Comparison of ENCODE assay signal across 11 cellular contexts in genomic region chrX:106917830-106918500, GRCh38. TPM values are rescaled to one million over a fixed set of nuclear protein-coding genes. Genes with fewer than 3 reads are reported as not detected.
DNase-seq lines count a peak whose midpoint lies in the region; ATAC-seq and TF ChIP-seq lines count a peak whose summit lies in the region.
"Had no signal": no experiment of that assay in that cellular context is flagged by ENCODE, and none has a peak within 500 bp of the region (broad histone marks: within the 10 kb centered on the region; RNA-seq: fewer than 3 reads in every experiment).

No MANE protein-coding gene starts in this region.

- TF ChIP-seq EP300 in gastroesophageal sphincter (IDR thresholded peaks at IDR 0.05), result no peak

- CTCF ChIA-PET in CD8-positive, alpha-beta T cell (lab: Charles Lee), result no interaction called here

- 33 to 50% methylated on average over 2 to 4 of the region's 6 CpGs for WGBS in gastroesophageal sphincter (ENCODE audit: low coverage in 1 of 2), 2 donors

- TF ChIP-seq POLR2A in gastroesophageal sphincter (IDR thresholded peaks at IDR 0.05), result no peak

- H3K36me3 Mint-ChIP-seq in CD8-positive, alpha-beta T cell, result no peaks in the 10 kb centered on the region

- peak overlapping the region; percentile 3 for H3K4me3 Mint-ChIP-seq in CD8-positive, alpha-beta T cell

- no peaks in the 10 kb centered on the region for H3K9me3 Mint-ChIP-seq in CD8-positive, alpha-beta T cell

- no peaks in the 10 kb centered on the region for H3K9me3 ChIP-seq in CD8-positive, alpha-beta T cell (ENCODE audit: low read length)
- no peaks in the 10 kb centered on the region for H3K9me3 ChIP-seq in RWPE2 (ENCODE audit: severe bottlenecking)
- H3K9me3 ChIP-seq in gastroesophageal sphincter, result no peaks in the 10 kb centered on the region
- H3K9me3 ChIP-seq: ascending aorta, right lobe of liver, stomach had no signal

- TF ChIP-seq CTCF in CD8-positive, alpha-beta T cell (IDR thresholded peaks at IDR 0.05), result no peak
- TF ChIP-seq CTCF in RWPE2 (IDR thresholded peaks at IDR 0.05; ENCODE audit: poor library complexity, severe bottlenecking), result no peak
- no peak for TF ChIP-seq CTCF in fibroblast of the aortic adventitia (IDR thresholded peaks at IDR 0.05; ENCODE audit: insufficient read depth, low read length)
- TF ChIP-seq CTCF in gastroesophageal sphincter (IDR thresholded peaks at IDR 0.05), result no peak

- H3K4me1 ChIP-seq in CD8-positive, alpha-beta T cell (ENCODE audit: insufficient read depth, low read length), result peaks cover 16% of the 10 kb centered on the region
- peaks cover 13% of the 10 kb centered on the region for H3K4me1 ChIP-seq in RWPE2 (ENCODE audit: insufficient read depth, poor library complexity, severe bottlenecking)
- no peaks in the 10 kb centered on the region for H3K4me1 ChIP-seq in gastroesophageal sphincter
- H3K4me1 ChIP-seq: ascending aorta, right lobe of liver, stomach had no signal

- peak in 3 of 7 experiments; percentile 8 to 20 (median 17) for DNase-seq in CD8-positive, alpha-beta T cell
- DNase-seq in H4 (ENCODE audit: low spot score) (peak; percentile 86), RWPE2 (ENCODE audit: low spot score) (no peak), fibroblast of the aortic adventitia (ENCODE audit: low read depth) (peak; percentile 81), caudate nucleus (lab: John Stamatoyannopoulos, UW) (no peak)
- DNase-seq: right lobe of liver, stomach had no signal

- no peak overlapping the region for H3K27ac ChIP-seq in CD8-positive, alpha-beta T cell (ENCODE audit: low read depth, low read length)
- H3K27ac ChIP-seq in RWPE2 (ENCODE audit: poor library complexity, severe bottlenecking) (peak overlapping the region; percentile 21), gastroesophageal sphincter (no peak overlapping the region), caudate nucleus (ENCODE audit: low read depth, low read length) (no peak overlapping the region)
- H3K27ac ChIP-seq: ascending aorta, right lobe of liver, stomach had no signal

- no peak overlapping the region for H3K27ac Mint-ChIP-seq in CD8-positive, alpha-beta T cell

- H3K36me3 ChIP-seq in CD8-positive, alpha-beta T cell (ENCODE audit: insufficient read depth, low read length), result no peaks in the 10 kb centered on the region
- H3K36me3 ChIP-seq in RWPE2 (ENCODE audit: low read depth) (no peaks in the 10 kb centered on the region), gastroesophageal sphincter (no peaks in the 10 kb centered on the region)
- H3K36me3 ChIP-seq: ascending aorta, right lobe of liver, stomach had no signal

- H3K27me3 ChIP-seq in CD8-positive, alpha-beta T cell (ENCODE audit: insufficient read depth, low read length), result no peaks in the 10 kb centered on the region
- no peaks in the 10 kb centered on the region for H3K27me3 ChIP-seq in RWPE2 (ENCODE audit: insufficient read depth, poor library complexity, severe bottlenecking)
- no peaks in the 10 kb centered on the region for H3K27me3 ChIP-seq in gastroesophageal sphincter
- H3K27me3 ChIP-seq: ascending aorta, right lobe of liver had no signal

- POLR2A ChIA-PET in CD8-positive, alpha-beta T cell (lab: Charles Lee), result no interaction called here

- H3K27me3 Mint-ChIP-seq in CD8-positive, alpha-beta T cell (ENCODE audit: low read depth), result peaks cover 4% of the 10 kb centered on the region

- intact Hi-C loops in CD8-positive, alpha-beta T cell (cut with DNase I, micrococcal nuclease), result no loop called here

- ATAC-seq in CD8-positive, alpha-beta T cell, result peak; percentile 58
- ATAC-seq in RWPE2 (ENCODE audit: low read depth), result peak; percentile 92
- no peak for ATAC-seq in HG02885 (IDR thresholded peaks at IDR 0.05; ENCODE audit: poor library complexity, unreplicated experiment)
- ATAC-seq in GM21515 (IDR thresholded peaks at IDR 0.05; ENCODE audit: unreplicated experiment), result no peak
- no peak for ATAC-seq in gastroesophageal sphincter

- H3K4me1 Mint-ChIP-seq in CD8-positive, alpha-beta T cell (ENCODE audit: low read depth), result peaks cover 18% of the 10 kb centered on the region

- H3K4me3 ChIP-seq in CD8-positive, alpha-beta T cell (ENCODE audit: low read depth, low read length), result no peak overlapping the region
- H3K4me3 ChIP-seq in RWPE2 (ENCODE audit: severe bottlenecking), result no peak overlapping the region
- no peak overlapping the region for H3K4me3 ChIP-seq in fibroblast of the aortic adventitia (ENCODE audit: low read depth, low read length)
- no peak overlapping the region for H3K4me3 ChIP-seq in gastroesophageal sphincter
- H3K4me3 ChIP-seq: ascending aorta, right lobe of liver, stomach had no signal

RNA-seq across cellular contexts. Expression of gene CLDN2, which starts 2.2 kb away (rescaled TPM):
- total RNA-seq in CD8-positive, alpha-beta T cell, result not detected
- total RNA-seq in H4 (2014; rRNA removed; shearing (Covaris generic)), result not detected in 2 replicates
- total RNA-seq in fibroblast of the aortic adventitia (ENCODE audit: low replicate concordance) (not detected in 2 replicates), gastroesophageal sphincter (not detected)

RNA-seq across cellular contexts. Expression of gene RIPPLY1, which starts 14.8 kb away (rescaled TPM):
- not detected for total RNA-seq in CD8-positive, alpha-beta T cell
- total RNA-seq in H4 (2014; rRNA removed; shearing (Covaris generic)), result not detected in 2 replicates
- not detected in 2 replicates for total RNA-seq in fibroblast of the aortic adventitia (ENCODE audit: low replicate concordance)
- not detected for total RNA-seq in gastroesophageal sphincter
- total RNA-seq: ascending aorta, stomach had no signal

Comparison
In these comparisons a context has a peak if more than half of its experiments do, and no peak if none do; other contexts are left out.
1. ATAC-seq: peak in CD8-positive, alpha-beta T cell (single experiment) and RWPE2 (single experiment); none in HG02885 (single experiment), GM21515 (single experiment) and gastroesophageal sphincter (single experiment).
2. DNase-seq: peak in H4 (single experiment) and fibroblast of the aortic adventitia (single experiment); none in RWPE2 (single experiment) and caudate nucleus (0 of 61).